Comparison of ENCODE assay signal across 15 cellular contexts in genomic region chr2:101921319-101921960, GRCh38.
A peak's percentile ranks its signal among the peaks of the same experiment; 100 is the strongest.
DNase-seq lines count a peak whose midpoint lies in the region; ATAC-seq, FAIRE-seq and TF ChIP-seq lines count a peak whose summit lies in the region.
"Had no signal": no experiment of that assay in that cellular context is flagged by ENCODE, and none has a peak within 500 bp of the region (broad histone marks: within the 10 kb centered on the region; RNA-seq: fewer than 3 reads in every experiment).

No MANE protein-coding gene starts in this region.

- no peak for FAIRE-seq in GM12891 (lab: Jason Lieb, UNC)
- FAIRE-seq: astrocyte, HTR-8/SVneo had no signal

- DNase-seq in MV-4-11 (lab: John Stamatoyannopoulos, UW) (peak; percentile 97), putamen (ENCODE audit: low spot score) (peak; percentile 27), brain microvascular endothelial cell (no peak), GM12891 (ENCODE audit: insufficient read length, low spot score) (no peak)
- DNase-seq in activated CD8-positive, alpha-beta memory T cell treated with anti-CD3 and anti-CD28 coated beads, Interleukin-2, amount 10 ng/mL, durations not matched to agents 7 days and 5 days: no peak
- DNase-seq: CD4-positive, CD25-positive, alpha-beta regulatory T cell; HCEC 1CT; NCI-H1105; NCI-H2227 treated with DMSO at 0.1 percent for 48 hours; stomach had no signal

- peaks cover 11% of the 10 kb centered on the region for H3K9me3 Mint-ChIP-seq in activated CD8-positive, alpha-beta memory T cell treated with anti-CD3 and anti-CD28 coated beads, Interleukin-2, amount 10 ng/mL, durations not matched to agents 7 days and 5 days (ENCODE audit: low read depth)

- H3K27ac ChIP-seq in brain microvascular endothelial cell: no peak overlapping the region

- H3K27ac Mint-ChIP-seq in activated CD8-positive, alpha-beta memory T cell treated with anti-CD3 and anti-CD28 coated beads, Interleukin-2, amount 10 ng/mL, durations not matched to agents 7 days and 5 days: no peak overlapping the region

- H3K27me3 ChIP-seq in brain microvascular endothelial cell (replicated peaks): no peaks in the 10 kb centered on the region
- H3K27me3 ChIP-seq: stomach had no signal

- TF ChIP-seq POLR2A in GM12891 (IDR thresholded peaks at IDR 0.05; ENCODE audit: low read depth, low read length): no peak

- TF ChIP-seq CTCF in brain microvascular endothelial cell (IDR thresholded peaks at IDR 0.05; ENCODE audit: low read depth, low read length, missing control alignments): no peak

- no peaks in the 10 kb centered on the region for H3K36me3 ChIP-seq in brain microvascular endothelial cell (replicated peaks)
- H3K36me3 ChIP-seq: stomach had no signal

- H3K4me3 ChIP-seq in brain microvascular endothelial cell (ENCODE audit: low read depth, low read length): no peak overlapping the region
- H3K4me3 ChIP-seq: stomach had no signal

- no peaks in the 10 kb centered on the region for H3K4me1 Mint-ChIP-seq in activated CD8-positive, alpha-beta memory T cell treated with anti-CD3 and anti-CD28 coated beads, Interleukin-2, amount 10 ng/mL, durations not matched to agents 7 days and 5 days
- H3K4me1 Mint-ChIP-seq: CD4-positive, CD25-positive, alpha-beta regulatory T cell had no signal

- in situ Hi-C loops in brain microvascular endothelial cell (cut with HindIII; ENCODE audit: low pct_ligation_motif_present, low sequenced_read_pairs): no loop called here

- CTCF ChIA-PET in activated CD8-positive, alpha-beta memory T cell treated with anti-CD3 and anti-CD28 coated beads, Interleukin-2, amount 10 ng/mL, durations not matched to agents 7 days and 5 days (lab: Charles Lee): interaction anchor here (0.5 kb wide), 1 partner anchor 399 kb away, joined by 3 read pairs; no protein-coding TSS in a partner anchor

- peaks cover 12% of the 10 kb centered on the region for H3K27me3 Mint-ChIP-seq in activated CD8-positive, alpha-beta memory T cell treated with anti-CD3 and anti-CD28 coated beads, Interleukin-2, amount 10 ng/mL, durations not matched to agents 7 days and 5 days

- H3K36me3 Mint-ChIP-seq in activated CD8-positive, alpha-beta memory T cell treated with anti-CD3 and anti-CD28 coated beads, Interleukin-2, amount 10 ng/mL, durations not matched to agents 7 days and 5 days: peaks cover 5% of the 10 kb centered on the region

- H3K4me3 Mint-ChIP-seq in activated CD8-positive, alpha-beta memory T cell treated with anti-CD3 and anti-CD28 coated beads, Interleukin-2, amount 10 ng/mL, durations not matched to agents 7 days and 5 days: no peak overlapping the region
- H3K4me3 Mint-ChIP-seq: CD4-positive, CD25-positive, alpha-beta regulatory T cell had no signal

- peak; percentile 46 for ATAC-seq in HG02610 (IDR thresholded peaks at IDR 0.05; ENCODE audit: unreplicated experiment)
- peak; percentile 37 for ATAC-seq in esophagus mucosa
- ATAC-seq in activated CD8-positive, alpha-beta memory T cell treated with anti-CD3 and anti-CD28 coated beads, Interleukin-2, amount 10 ng/mL, durations not matched to agents 7 days and 5 days: no peak
- no peak for ATAC-seq in HG03521 (IDR thresholded peaks at IDR 0.05; ENCODE audit: unreplicated experiment)

TF ChIP-seq in GM12891, 5 proteins besides CTCF, POLR2A, EP300 and RAD21:
- TF ChIP-seq TAF1 (IDR thresholded peaks at IDR 0.05; ENCODE audit: low read depth, low read length) (no peak), SPI1 (IDR thresholded peaks at IDR 0.05; ENCODE audit: low read depth, low read length) (no peak), POLR2AphosphoS5 (IDR thresholded peaks at IDR 0.05; ENCODE audit: low read depth, low read length) (no peak), POU2F2 (IDR thresholded peaks at IDR 0.05; ENCODE audit: low read depth, low read length) (no peak), PAX5 (IDR thresholded peaks at IDR 0.05; ENCODE audit: insufficient read depth, low read length, severe bottlenecking) (no peak)
TF ChIP-seq in GM12891: peak in this region for 0.

Comparison
In these comparisons a context has a peak if more than half of its experiments do, and no peak if none do; other contexts are left out.
1. ATAC-seq: peak in HG02610 (single experiment) and esophagus mucosa (single experiment); none in activated CD8-positive, alpha-beta memory T cell treated with anti-CD3 and anti-CD28 coated beads, Interleukin-2, amount 10 ng/mL, durations not matched to agents 7 days and 5 days (single experiment) and HG03521 (single experiment).
2. DNase-seq: peak in MV-4-11 (single experiment) and putamen (single experiment); none in brain microvascular endothelial cell (single experiment), GM12891 (single experiment) and activated CD8-positive, alpha-beta memory T cell treated with anti-CD3 and anti-CD28 coated beads, Interleukin-2, amount 10 ng/mL, durations not matched to agents 7 days and 5 days (single experiment).